Comparison of ENCODE assay signal across 1 cellular context in the genomic region with DNA sequence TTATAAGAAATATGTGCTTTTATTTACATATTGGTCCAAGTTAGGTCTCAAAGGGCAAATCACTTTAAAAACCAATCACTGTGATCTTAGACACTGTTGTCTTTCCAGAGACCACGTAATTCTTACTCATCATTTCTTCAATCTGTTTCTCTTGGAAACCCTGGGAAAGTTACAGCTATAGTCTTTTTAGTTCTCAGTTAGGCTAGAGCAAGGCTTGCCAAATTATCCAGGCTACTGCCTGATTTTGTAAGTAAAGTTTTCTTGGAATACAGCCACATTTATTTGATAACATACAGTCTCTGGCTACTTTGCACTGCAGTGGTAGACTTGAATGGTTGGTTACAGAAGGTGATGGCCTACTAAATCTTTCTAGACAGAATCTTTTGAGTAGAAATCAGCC.
TF ChIP-seq lines count a peak whose summit lies in the region.

No MANE protein-coding gene starts in this region.

TF ChIP-seq in SK-N-SH, 30 proteins besides CTCF, POLR2A, EP300 and RAD21 (continued from another document):
- TF ChIP-seq, protein P1, sequence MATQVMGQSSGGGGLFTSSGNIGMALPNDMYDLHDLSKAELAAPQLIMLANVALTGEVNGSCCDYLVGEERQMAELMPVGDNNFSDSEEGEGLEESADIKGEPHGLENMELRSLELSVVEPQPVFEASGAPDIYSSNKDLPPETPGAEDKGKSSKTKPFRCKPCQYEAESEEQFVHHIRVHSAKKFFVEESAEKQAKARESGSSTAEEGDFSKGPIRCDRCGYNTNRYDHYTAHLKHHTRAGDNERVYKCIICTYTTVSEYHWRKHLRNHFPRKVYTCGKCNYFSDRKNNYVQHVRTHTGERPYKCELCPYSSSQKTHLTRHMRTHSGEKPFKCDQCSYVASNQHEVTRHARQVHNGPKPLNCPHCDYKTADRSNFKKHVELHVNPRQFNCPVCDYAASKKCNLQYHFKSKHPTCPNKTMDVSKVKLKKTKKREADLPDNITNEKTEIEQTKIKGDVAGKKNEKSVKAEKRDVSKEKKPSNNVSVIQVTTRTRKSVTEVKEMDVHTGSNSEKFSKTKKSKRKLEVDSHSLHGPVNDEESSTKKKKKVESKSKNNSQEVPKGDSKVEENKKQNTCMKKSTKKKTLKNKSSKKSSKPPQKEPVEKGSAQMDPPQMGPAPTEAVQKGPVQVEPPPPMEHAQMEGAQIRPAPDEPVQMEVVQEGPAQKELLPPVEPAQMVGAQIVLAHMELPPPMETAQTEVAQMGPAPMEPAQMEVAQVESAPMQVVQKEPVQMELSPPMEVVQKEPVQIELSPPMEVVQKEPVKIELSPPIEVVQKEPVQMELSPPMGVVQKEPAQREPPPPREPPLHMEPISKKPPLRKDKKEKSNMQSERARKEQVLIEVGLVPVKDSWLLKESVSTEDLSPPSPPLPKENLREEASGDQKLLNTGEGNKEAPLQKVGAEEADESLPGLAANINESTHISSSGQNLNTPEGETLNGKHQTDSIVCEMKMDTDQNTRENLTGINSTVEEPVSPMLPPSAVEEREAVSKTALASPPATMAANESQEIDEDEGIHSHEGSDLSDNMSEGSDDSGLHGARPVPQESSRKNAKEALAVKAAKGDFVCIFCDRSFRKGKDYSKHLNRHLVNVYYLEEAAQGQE (IDR thresholded peaks at IDR 0.05; ENCODE audit: low read depth, low read length) = no peak
- TF ChIP-seq, protein P2, sequence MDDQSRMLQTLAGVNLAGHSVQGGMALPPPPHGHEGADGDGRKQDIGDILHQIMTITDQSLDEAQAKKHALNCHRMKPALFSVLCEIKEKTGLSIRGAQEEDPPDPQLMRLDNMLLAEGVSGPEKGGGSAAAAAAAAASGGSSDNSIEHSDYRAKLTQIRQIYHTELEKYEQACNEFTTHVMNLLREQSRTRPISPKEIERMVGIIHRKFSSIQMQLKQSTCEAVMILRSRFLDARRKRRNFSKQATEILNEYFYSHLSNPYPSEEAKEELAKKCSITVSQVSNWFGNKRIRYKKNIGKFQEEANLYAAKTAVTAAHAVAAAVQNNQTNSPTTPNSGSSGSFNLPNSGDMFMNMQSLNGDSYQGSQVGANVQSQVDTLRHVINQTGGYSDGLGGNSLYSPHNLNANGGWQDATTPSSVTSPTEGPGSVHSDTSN (IDR thresholded peaks at IDR 0.05) = no peak
- TF ChIP-seq GATA2 (CRISPR knock-in tag; IDR thresholded peaks at IDR 0.05) = no peak
- TF ChIP-seq, protein P3, sequence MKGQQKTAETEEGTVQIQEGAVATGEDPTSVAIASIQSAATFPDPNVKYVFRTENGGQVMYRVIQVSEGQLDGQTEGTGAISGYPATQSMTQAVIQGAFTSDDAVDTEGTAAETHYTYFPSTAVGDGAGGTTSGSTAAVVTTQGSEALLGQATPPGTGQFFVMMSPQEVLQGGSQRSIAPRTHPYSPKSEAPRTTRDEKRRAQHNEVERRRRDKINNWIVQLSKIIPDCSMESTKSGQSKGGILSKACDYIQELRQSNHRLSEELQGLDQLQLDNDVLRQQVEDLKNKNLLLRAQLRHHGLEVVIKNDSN (IDR thresholded peaks at IDR 0.05; ENCODE audit: borderline replicate concordance, low read depth) = no peak
